23 cellular contexts compared by ENCODE assay signal in the genomic region with DNA sequence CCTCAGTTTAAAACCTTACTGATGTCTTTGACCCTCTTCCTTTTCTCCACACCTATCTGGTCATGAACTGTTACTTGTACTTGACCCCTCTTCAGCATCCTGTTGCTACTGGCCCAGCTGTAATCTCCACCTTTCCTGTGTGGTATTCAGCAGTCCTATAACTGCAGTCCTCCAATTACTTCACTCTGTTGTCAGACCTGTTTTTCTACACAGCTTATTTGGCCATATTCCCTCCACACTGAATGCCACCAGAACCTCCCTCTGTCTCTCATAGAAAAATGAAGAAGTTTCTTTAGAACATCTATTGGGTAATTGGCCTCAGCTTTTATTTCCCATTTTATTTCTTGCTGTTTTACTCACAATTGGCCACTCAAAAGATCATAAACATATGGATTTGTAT.
"Had no signal": no experiment of that assay in that cellular context is flagged by ENCODE, and none has a peak within 500 bp of the region (broad histone marks: within the 10 kb centered on the region; RNA-seq: fewer than 3 reads in every experiment).

No MANE protein-coding gene starts in this region.

- ATAC-seq: body of pancreas, left lung, natural killer cell, WTC11 had no signal

- H3K27me3 Mint-ChIP-seq: activated naive CD4-positive, alpha-beta T cell treated with anti-CD3 and anti-CD28 coated beads, Interleukin-2, amount 50 U/mL, for 24 hours; dendritic cell treated with granulocyte-macrophage colony-stimulating factor and Interleukin-4, amounts not matched to agents 40 ng/mL and 50 ng/mL, for 4 days; progenitor cell of endocrine pancreas had no signal

- H3K9me3 Mint-ChIP-seq: dendritic cell treated with granulocyte-macrophage colony-stimulating factor and Interleukin-4, amounts not matched to agents 40 ng/mL and 50 ng/mL, for 4 days; WTC11 had no signal

- H3K4me1 Mint-ChIP-seq: activated naive CD4-positive, alpha-beta T cell treated with anti-CD3 and anti-CD28 coated beads, Interleukin-2, amount 50 U/mL, for 24 hours; natural killer cell had no signal

- H3K27ac Mint-ChIP-seq: activated naive CD4-positive, alpha-beta T cell treated with anti-CD3 and anti-CD28 coated beads, Interleukin-2, amount 50 U/mL, for 24 hours; dendritic cell treated with granulocyte-macrophage colony-stimulating factor and Interleukin-4, amounts not matched to agents 40 ng/mL and 50 ng/mL, for 4 days; natural killer cell; progenitor cell of endocrine pancreas; WTC11 had no signal

- H3K36me3 Mint-ChIP-seq: activated naive CD4-positive, alpha-beta T cell treated with anti-CD3 and anti-CD28 coated beads, Interleukin-2, amount 50 U/mL, for 24 hours; natural killer cell; WTC11 had no signal

- H3K27me3 ChIP-seq: body of pancreas, hepatocyte, left lung, spleen, upper lobe of left lung had no signal

- H3K79me2 ChIP-seq: hepatocyte had no signal

- H3K4me2 ChIP-seq: hepatocyte had no signal

- H3K27ac ChIP-seq: body of pancreas, hepatocyte, left lung, spleen, thoracic aorta, upper lobe of left lung had no signal

- H3K4me3 Mint-ChIP-seq: activated naive CD4-positive, alpha-beta T cell treated with anti-CD3 and anti-CD28 coated beads, Interleukin-2, amount 50 U/mL, for 24 hours; dendritic cell treated with granulocyte-macrophage colony-stimulating factor and Interleukin-4, amounts not matched to agents 40 ng/mL and 50 ng/mL, for 4 days; natural killer cell; WTC11 had no signal

- H3K4me1 ChIP-seq: body of pancreas, left lung, spleen, upper lobe of left lung had no signal

- DNase-seq: activated gamma-delta T cell treated with Interleukin-2 at 50 U/mL for 16 hours; activated T-cell treated with anti-CD3 and anti-CD28 coated beads, Interleukin-2, amount 50 U/mL, for 1 hour; anterior cingulate cortex; body of pancreas; caudate nucleus; effector CD4-positive, alpha-beta T cell; erythroblast; foreskin melanocyte; glutamatergic neuron; kidney glomerular epithelial cell; left lung; natural killer cell; spleen; stimulated activated CD4-positive, alpha-beta T cell treated with anti-CD3 and anti-CD28 coated beads, Interleukin-4, amount 100 ng/mL, for 24 hours; stimulated activated naive CD4-positive, alpha-beta T cell treated with Interleukin-2 at 50 U/mL for 16 hours; T-helper 9 cell; upper lobe of left lung had no signal

- H3K4me3 ChIP-seq: body of pancreas, hepatocyte, left lung, spleen, thoracic aorta, upper lobe of left lung had no signal

- H3K36me3 ChIP-seq: left lung, spleen, thoracic aorta, upper lobe of left lung had no signal

- H2AFZ ChIP-seq: hepatocyte had no signal
